ENCODE assay signal across 8 cellular contexts in genomic region chr16:85610059-85610445, GRCh38. TPM values are rescaled to one million over a fixed set of nuclear protein-coding genes. Genes with fewer than 3 reads are reported as not detected.
DNase-seq lines count a peak whose midpoint lies in the region; ATAC-seq and TF ChIP-seq lines count a peak whose summit lies in the region.
"Had no signal": no experiment of that assay in that cellular context is flagged by ENCODE, and none has a peak within 500 bp of the region (broad histone marks: within the 10 kb centered on the region; RNA-seq: fewer than 3 reads in every experiment).

No MANE protein-coding gene starts in this region.

- peak overlapping the region; percentile 46 for H3K4me2 ChIP-seq in mammary epithelial cell (ENCODE audit: insufficient read depth, low read depth, low read length)
- peak overlapping the region; percentile 21 for H3K4me2 ChIP-seq in neuronal stem cell (ENCODE audit: insufficient read depth, low read length, poor library complexity, severe bottlenecking)

- H3K9ac ChIP-seq in mammary epithelial cell (ENCODE audit: insufficient read depth, low read length) (no peak overlapping the region), neuronal stem cell (ENCODE audit: low read depth, low read length, poor library complexity) (peak overlapping the region; percentile 74)

- H3K4me1 ChIP-seq in Caco-2 = peaks cover 31% of the 10 kb centered on the region
- H3K4me1 ChIP-seq in mammary epithelial cell (ENCODE audit: insufficient read depth, low read length) = peaks cover 36% of the 10 kb centered on the region
- H3K4me1 ChIP-seq in neuronal stem cell (ENCODE audit: control insufficient read depth in 2 of 2, insufficient read depth in 1 of 2, low read depth in 1 of 2, low read length in 2 of 2) = peaks cover 27 to 60% of the 10 kb centered on the region in 2 donors

- H2AFZ ChIP-seq in mammary epithelial cell (ENCODE audit: low read depth, low read length) = no peak overlapping the region
- no peak overlapping the region for H2AFZ ChIP-seq in neuronal stem cell (ENCODE audit: low read length)

- peak overlapping the region; percentile 91 for H3K27ac Mint-ChIP-seq in Caco-2 (ENCODE audit: unreplicated experiment)
- H3K27ac Mint-ChIP-seq in IgD-negative memory B cell = peak overlapping the region in 2 of 3 donors; percentile 93 to 97
- no peak overlapping the region for H3K27ac Mint-ChIP-seq in activated naive CD4-positive, alpha-beta T cell treated with anti-CD3 and anti-CD28 coated beads for 36 hours

- TF ChIP-seq CTCF in Caco-2 (IDR thresholded peaks at IDR 0.05; ENCODE audit: insufficient read depth in 1 of 2, low read depth in 1 of 2, low read length in 1 of 2, severe bottlenecking in 1 of 2, unreplicated experiment in 1 of 2) (no peak), mammary epithelial cell (conservative IDR thresholded peaks at IDR 0.05 in 1 of 2, IDR thresholded peaks at IDR 0.05 in 1 of 2; ENCODE audit: extremely low read depth in 1 of 2, insufficient read depth in 1 of 2, low read depth in 1 of 2, low read length in 2 of 2) (no peak)

- H3K79me1 ChIP-seq in neuronal stem cell (ENCODE audit: low read depth, low read length) = peaks cover under 1% of the 10 kb centered on the region

- no peaks in the 10 kb centered on the region for H4K20me1 ChIP-seq in mammary epithelial cell (ENCODE audit: insufficient read depth, low read length)

- peak overlapping the region; percentile 67 for H3K14ac ChIP-seq in neuronal stem cell (ENCODE audit: low read length)

- H3K36me3 Mint-ChIP-seq in Caco-2 (ENCODE audit: insufficient read depth, unreplicated experiment) = peaks cover 35% of the 10 kb centered on the region
- H3K36me3 Mint-ChIP-seq in IgD-negative memory B cell = no peaks in the 10 kb centered on the region
- no peaks in the 10 kb centered on the region for H3K36me3 Mint-ChIP-seq in activated naive CD4-positive, alpha-beta T cell treated with anti-CD3 and anti-CD28 coated beads for 36 hours (ENCODE audit: low read depth)
- H3K36me3 Mint-ChIP-seq: activated naive CD8-positive, alpha-beta T cell treated with anti-CD3 and anti-CD28 coated beads for 36 hours had no signal

- H3K27me3 Mint-ChIP-seq in Caco-2 (ENCODE audit: insufficient read depth, unreplicated experiment) = no peaks in the 10 kb centered on the region
- no peaks in the 10 kb centered on the region for H3K27me3 Mint-ChIP-seq in IgD-negative memory B cell
- H3K27me3 Mint-ChIP-seq in activated naive CD4-positive, alpha-beta T cell treated with anti-CD3 and anti-CD28 coated beads for 36 hours (ENCODE audit: low read depth) = no peaks in the 10 kb centered on the region
- H3K27me3 Mint-ChIP-seq: activated naive CD8-positive, alpha-beta T cell treated with anti-CD3 and anti-CD28 coated beads for 36 hours had no signal

- H2BK15ac ChIP-seq in neuronal stem cell (ENCODE audit: low read length) = peak overlapping the region; percentile 89

- H3K4me1 Mint-ChIP-seq in Caco-2 (ENCODE audit: low read depth, unreplicated experiment) (peaks cover 19% of the 10 kb centered on the region), IgD-negative memory B cell (peaks cover 10 to 19% (median 12%) of the 10 kb centered on the region in 3 donors)
- peaks cover 14% of the 10 kb centered on the region for H3K4me1 Mint-ChIP-seq in activated naive CD4-positive, alpha-beta T cell treated with anti-CD3 and anti-CD28 coated beads for 36 hours (ENCODE audit: low read depth)

- no peak overlapping the region for H3K27ac ChIP-seq in mammary epithelial cell (ENCODE audit: insufficient read depth, low read depth, low read length)
- H3K27ac ChIP-seq in neuronal stem cell (replicated peaks; ENCODE audit: low read length) = no peak overlapping the region

- H3K4me3 ChIP-seq in Caco-2 (ENCODE audit: low read depth, low read length) (peak overlapping the region; percentile 13; the same call in 1 of the 2 replicates), mammary epithelial cell (replicated peaks in 1 of 3; ENCODE audit: insufficient read depth in 1 of 3, low read depth in 2 of 3, low read length in 3 of 3) (no peak overlapping the region), neuronal stem cell (ENCODE audit: low read length in 2 of 2) (no peak overlapping the region)

- peak overlapping the region; percentile 81 for H2BK12ac ChIP-seq in neuronal stem cell (ENCODE audit: low read length)

- H2AK5ac ChIP-seq in neuronal stem cell (ENCODE audit: low read depth, low read length) = peak overlapping the region; percentile 98

- peak overlapping the region; percentile 59 for H3K4ac ChIP-seq in neuronal stem cell (ENCODE audit: low read length)

- H3K9me3 Mint-ChIP-seq in Caco-2 (ENCODE audit: unreplicated experiment) (no peaks in the 10 kb centered on the region), IgD-negative memory B cell (no peaks in the 10 kb centered on the region)
- no peaks in the 10 kb centered on the region for H3K9me3 Mint-ChIP-seq in activated naive CD4-positive, alpha-beta T cell treated with anti-CD3 and anti-CD28 coated beads for 36 hours
- H3K9me3 Mint-ChIP-seq: activated naive CD8-positive, alpha-beta T cell treated with anti-CD3 and anti-CD28 coated beads for 36 hours had no signal

- in situ Hi-C loops in mammary epithelial cell (cut with MboI; ENCODE audit: low sequenced_read_pairs in 2 of 2) = loop anchor here (25.0 kb wide), 3 partner anchors 298 to 473 kb away; no protein-coding TSS in a partner anchor

- peak overlapping the region; percentile 86 for H3K23ac ChIP-seq in neuronal stem cell (ENCODE audit: low read depth, low read length, poor library complexity)

- BruUV-seq in Caco-2 (replicated peaks; lab: Mats Ljungman, UMichigan) = no TSS peak
- no TSS peak for BruUV-seq in mammary epithelial cell (replicated peaks; lab: Mats Ljungman, UMichigan)

- H3K36me3 ChIP-seq in Caco-2 (ENCODE audit: control insufficient read depth, insufficient read depth, low read length) = no peaks in the 10 kb centered on the region
- no peaks in the 10 kb centered on the region for H3K36me3 ChIP-seq in mammary epithelial cell (ENCODE audit: insufficient read depth, low read length)
- no peaks in the 10 kb centered on the region for H3K36me3 ChIP-seq in neuronal stem cell (replicated peaks in 1 of 2; ENCODE audit: control insufficient read depth in 2 of 2, insufficient read depth in 2 of 2, low read length in 2 of 2)

- dilution Hi-C loops in mammary epithelial cell (cut with HindIII; ENCODE audit: low sequenced_read_pairs) = no loop called here

- intact Hi-C loops in Caco-2 (cut with micrococcal nuclease; ENCODE audit: unreplicated experiment) = loop anchor here (1.0 to 5.0 kb wide), 7 partner anchors 52 to 333 kb away; no protein-coding TSS in a partner anchor
- intact Hi-C loops in mammary epithelial cell (cut with micrococcal nuclease) = loop anchor here (1.0 to 5.0 kb wide), 10 partner anchors 53 to 495 kb away; partner anchors contain the start of gene C16orf74
- intact Hi-C loops in activated naive CD4-positive, alpha-beta T cell treated with anti-CD3 and anti-CD28 coated beads for 36 hours (cut with micrococcal nuclease) = loop anchor here (1.0 kb wide), 8 partner anchors 55 to 304 kb away; no protein-coding TSS in a partner anchor

- H4K8ac ChIP-seq in neuronal stem cell (ENCODE audit: low read depth, low read length) = no peak overlapping the region

- H3K79me2 ChIP-seq in mammary epithelial cell (ENCODE audit: insufficient read depth, low read length) = no peaks in the 10 kb centered on the region

- WGBS in mammary epithelial cell (ENCODE audit: low coverage, missing lambda C conversion rate) = 27% methylated on average over 7 of the region's 11 CpGs
- no CpG with 5 or more reads among the region's 11 CpGs for WGBS in neuronal stem cell (ENCODE audit: extremely low coverage in 2 of 2, insufficient read length in 2 of 2, insufficient replicate concordance in 1 of 2), 2 donors

- POLR2A ChIA-PET in Caco-2 (lab: Charles Lee) = interaction anchor here (0.8 to 0.9 kb wide), 3 partner anchors 12 to 138 kb away, joined by 3 read pairs; no protein-coding TSS in a partner anchor

- H3K18ac ChIP-seq in neuronal stem cell (ENCODE audit: low read length) = peak overlapping the region; percentile 94

- no peak overlapping the region for H4K91ac ChIP-seq in neuronal stem cell (ENCODE audit: low read depth, low read length, poor library complexity)

- H3K9me3 ChIP-seq in Caco-2 = no peaks in the 10 kb centered on the region
- no peaks in the 10 kb centered on the region for H3K9me3 ChIP-seq in mammary epithelial cell (replicated peaks; ENCODE audit: insufficient read depth, low read length)
- H3K9me3 ChIP-seq in neuronal stem cell (replicated peaks in 1 of 2; ENCODE audit: control insufficient read depth in 2 of 2, insufficient read depth in 1 of 2, low read depth in 1 of 2, low read length in 2 of 2) = no peaks in the 10 kb centered on the region

- H3K27me3 ChIP-seq in Caco-2 (replicated peaks; ENCODE audit: control insufficient read depth, insufficient read depth, low read length) (no peaks in the 10 kb centered on the region), mammary epithelial cell (ENCODE audit: insufficient read depth, low read length) (no peaks in the 10 kb centered on the region), neuronal stem cell (ENCODE audit: control insufficient read depth in 3 of 3, insufficient read depth in 3 of 3, low read depth in 1 of 3, low read length in 3 of 3) (peaks cover 0 to 39% (median 0%) of the 10 kb centered on the region in 3 experiments)

- H3K4me3 Mint-ChIP-seq in Caco-2 (ENCODE audit: unreplicated experiment) (peak overlapping the region; percentile 81), IgD-negative memory B cell (peak overlapping the region in 2 of 4 donors; percentile 86 to 92)
- no peak overlapping the region for H3K4me3 Mint-ChIP-seq in activated naive CD4-positive, alpha-beta T cell treated with anti-CD3 and anti-CD28 coated beads for 36 hours

- CTCF ChIA-PET in Caco-2 (lab: Charles Lee) = interaction anchor here (0.6 to 4.4 kb wide), 9 partner anchors 12 to 219 kb away, joined by 3 to 20 read pairs (median 6); no protein-coding TSS in a partner anchor
- CTCF ChIA-PET in mammary epithelial cell (lab: Charles Lee; ENCODE audit: low non-redundant PET) = interaction anchor here (0.9 kb wide), 1 partner anchor 194 kb away, joined by 4 read pairs; no protein-coding TSS in a partner anchor
- CTCF ChIA-PET in activated naive CD4-positive, alpha-beta T cell treated with anti-CD3 and anti-CD28 coated beads for 36 hours (lab: Charles Lee) = interaction anchor here (0.6 to 2.9 kb wide), 26 partner anchors 10 to 357 kb away, joined by 3 to 24 read pairs (median 3); no protein-coding TSS in a partner anchor

- ATAC-seq in HG02840 (IDR thresholded peaks at IDR 0.05; ENCODE audit: low FRiP score, unreplicated experiment) (no peak), HG02571 (IDR thresholded peaks at IDR 0.05; ENCODE audit: unreplicated experiment) (no peak)

- peak overlapping the region; percentile 99 for H2BK120ac ChIP-seq in neuronal stem cell (ENCODE audit: low read depth, low read length)

- DNase-seq in Caco-2 = no peak
- DNase-seq in mammary epithelial cell = no peak
- DNase-seq in neuronal stem cell (ENCODE audit: low spot score) = no peak
- no peak for DNase-seq in activated naive CD4-positive, alpha-beta T cell treated with anti-CD3 and anti-CD28 coated beads for 36 hours

- no peak overlapping the region for H2BK5ac ChIP-seq in neuronal stem cell (ENCODE audit: low read length)

RNA-seq across cellular contexts. Expression of gene GSE1, which starts 3.1 kb away (rescaled TPM):
- total RNA-seq in Caco-2 (2022) = 140 and 142 TPM in 2 replicates
- 7.3 TPM for polyA plus RNA-seq in IgD-negative memory B cell
- total RNA-seq in mammary epithelial cell = 10 to 100 TPM; 19.3 to 24.3 TPM
- polyA plus RNA-seq in mammary epithelial cell = 5.2 TPM
- 8.5 TPM for polyA minus RNA-seq in mammary epithelial cell
- polyA plus RNA-seq in neuronal stem cell (2013, experiment 1 of 2) = 5.7 TPM
- polyA plus RNA-seq in neuronal stem cell (2013, experiment 2 of 2) = 6.2 TPM
- 10 to 100 TPM in 1 of 2 experiments, 1 to 10 TPM in 1; 8.6 to 10.1 TPM for total RNA-seq in activated naive CD4-positive, alpha-beta T cell treated with anti-CD3 and anti-CD28 coated beads for 36 hours
